Comparison of ENCODE assay signal across 20 cellular contexts in genomic region chr5:31213676-31214638, GRCh38. TPM values are rescaled to one million over a fixed set of nuclear protein-coding genes. Genes with fewer than 3 reads are reported as not detected.
DNase-seq lines count a peak whose midpoint lies in the region; ATAC-seq and TF ChIP-seq lines count a peak whose summit lies in the region.
"Had no signal": no experiment of that assay in that cellular context is flagged by ENCODE, and none has a peak within 500 bp of the region (broad histone marks: within the 10 kb centered on the region; RNA-seq: fewer than 3 reads in every experiment).

No MANE protein-coding gene starts in this region.

- H3K4me1 Mint-ChIP-seq in WTC11 (peaks cover 14% of the 10 kb centered on the region), nephron (peaks cover 10% of the 10 kb centered on the region)

- no peak for TF ChIP-seq EP300 in sigmoid colon (IDR thresholded peaks at IDR 0.05)

- H3K9me3 Mint-ChIP-seq in WTC11: no peaks in the 10 kb centered on the region
- H3K9me3 Mint-ChIP-seq in nephron: no peaks in the 10 kb centered on the region
- H3K9me3 Mint-ChIP-seq: activated T-cell treated with anti-CD3 and anti-CD28 coated beads, Interleukin-2, amount 50 U/mL, for 4 hours; H9 had no signal

- H3K27ac Mint-ChIP-seq in WTC11 (no peak overlapping the region), nephron (peak overlapping the region; percentile 96 to 98 (median 96))
- H3K27ac Mint-ChIP-seq: activated naive CD8-positive, alpha-beta T cell; effector memory CD8-positive, alpha-beta T cell had no signal

- TF ChIP-seq POLR2A in sigmoid colon (IDR thresholded peaks at IDR 0.05): no peak

- WGBS in sigmoid colon, 2 donors: 25 to 44% methylated on average over 11 of the region's 11 CpGs

- H3K27me3 Mint-ChIP-seq in WTC11 (ENCODE audit: low read depth) (no peaks in the 10 kb centered on the region), nephron (ENCODE audit: low read depth) (no peaks in the 10 kb centered on the region)
- H3K27me3 Mint-ChIP-seq: activated naive CD8-positive, alpha-beta T cell; effector memory CD8-positive, alpha-beta T cell had no signal

- H3K27ac ChIP-seq in sigmoid colon (no peak overlapping the region), A673 (ENCODE audit: low read depth, low read length, poor library complexity, severe bottlenecking) (no peak overlapping the region)
- no peak overlapping the region for H3K27ac ChIP-seq in effector memory CD4-positive, alpha-beta T cell (ENCODE audit: insufficient read depth, low read length, poor library complexity, severe bottlenecking)
- H3K27ac ChIP-seq: 22Rv1, breast epithelium, left lung, SK-N-MC had no signal

- intact Hi-C loops in sigmoid colon (cut with DNase I): no loop called here
- intact Hi-C loops in A673 (cut with micrococcal nuclease; ENCODE audit: unreplicated experiment): no loop called here

- H3K27me3 ChIP-seq in sigmoid colon (no peaks in the 10 kb centered on the region), A673 (replicated peaks; ENCODE audit: insufficient read depth, low read depth, low read length, poor library complexity) (no peaks in the 10 kb centered on the region)
- no peaks in the 10 kb centered on the region for H3K27me3 ChIP-seq in effector memory CD4-positive, alpha-beta T cell (replicated peaks; ENCODE audit: control insufficient read depth, insufficient read depth, low read length, poor library complexity, severe bottlenecking)
- H3K27me3 ChIP-seq: breast epithelium, left lung, MG63 had no signal

- POLR2A ChIA-PET in WTC11 (lab: Charles Lee): no interaction called here
- POLR2A ChIA-PET in A673 (lab: Charles Lee; ENCODE audit: low non-redundant PET): no interaction called here

- H3K4me3 Mint-ChIP-seq in WTC11 (peak overlapping the region; percentile 39), nephron (peak overlapping the region; percentile 61 to 76 (median 71))
- H3K4me3 Mint-ChIP-seq: activated naive CD8-positive, alpha-beta T cell; activated T-cell treated with anti-CD3 and anti-CD28 coated beads, Interleukin-2, amount 50 U/mL, for 4 hours; effector memory CD8-positive, alpha-beta T cell; H9 had no signal

- H3K9me3 ChIP-seq in sigmoid colon (no peaks in the 10 kb centered on the region), A673 (ENCODE audit: low read depth, low read length, poor library complexity, severe bottlenecking) (no peaks in the 10 kb centered on the region)
- no peaks in the 10 kb centered on the region for H3K9me3 ChIP-seq in effector memory CD4-positive, alpha-beta T cell (ENCODE audit: control insufficient read depth, low read length)
- H3K9me3 ChIP-seq: breast epithelium, left lung, MG63 had no signal

- DNase-seq in DMS53 (lab: John Stamatoyannopoulos, UW): peak; percentile 71
- no peak for DNase-seq in DMS53 treated with DMSO at 0.1 percent for 48 hours (lab: John Stamatoyannopoulos, UW; ENCODE audit: unreplicated experiment)
- DNase-seq in WTC11 (ENCODE audit: low spot score): no peak
- DNase-seq in sigmoid colon: no peak
- DNase-seq in EL: no peak
- no peak for DNase-seq in effector memory CD4-positive, alpha-beta T cell
- DNase-seq in A673 (ENCODE audit: low spot score): no peak
- DNase-seq: activated T-cell treated with anti-CD3 and anti-CD28 coated beads, Interleukin-2, amount 50 U/mL, for 4 hours; C1 segment of cervical spinal cord; effector memory CD8-positive, alpha-beta T cell; H9; left lung; MG63; NCI-H2171; OCI-M1 had no signal

- H3K36me3 ChIP-seq in sigmoid colon (no peaks in the 10 kb centered on the region), A673 (ENCODE audit: insufficient read depth, low read length, poor library complexity, severe bottlenecking) (no peaks in the 10 kb centered on the region)
- H3K36me3 ChIP-seq in effector memory CD4-positive, alpha-beta T cell (ENCODE audit: control insufficient read depth, insufficient read depth, low read length): no peaks in the 10 kb centered on the region
- H3K36me3 ChIP-seq: breast epithelium, left lung had no signal

- CTCF ChIA-PET in WTC11 (lab: Charles Lee) (interaction anchor here (1.0 to 1.9 kb wide), 3 partner anchors 18 to 56 kb away, joined by 3 to 10 read pairs (median 7); no protein-coding TSS in a partner anchor), A673 (lab: Charles Lee) (no interaction called here)

- H3K4me3 ChIP-seq in sigmoid colon: no peak overlapping the region
- H3K4me3 ChIP-seq in effector memory CD4-positive, alpha-beta T cell (ENCODE audit: insufficient read depth, low read depth, low read length, poor library complexity, severe bottlenecking): no peak overlapping the region
- H3K4me3 ChIP-seq in A673 (ENCODE audit: low read depth, low read length, poor library complexity, severe bottlenecking): no peak overlapping the region
- H3K4me3 ChIP-seq: breast epithelium, left lung, MG63, SK-N-MC had no signal

- H3K4me1 ChIP-seq in sigmoid colon: no peaks in the 10 kb centered on the region
- no peaks in the 10 kb centered on the region for H3K4me1 ChIP-seq in effector memory CD4-positive, alpha-beta T cell (ENCODE audit: control insufficient read depth, insufficient read depth, low read length, poor library complexity, severe bottlenecking)
- H3K4me1 ChIP-seq in A673 (ENCODE audit: insufficient read depth, low read length, poor library complexity, severe bottlenecking): no peaks in the 10 kb centered on the region
- H3K4me1 ChIP-seq: breast epithelium, left lung had no signal

- ATAC-seq in WTC11: peak; percentile 52; the same call in 1 of the 2 replicates
- ATAC-seq: activated T-cell treated with anti-CD3 and anti-CD28 coated beads, Interleukin-2, amount 50 U/mL, for 4 hours; effector memory CD8-positive, alpha-beta T cell; left lung had no signal

- TF ChIP-seq CTCF in WTC11 (IDR thresholded peaks at IDR 0.05): no peak
- TF ChIP-seq CTCF in nephron (IDR thresholded peaks at IDR 0.05; ENCODE audit: unreplicated experiment in 3 of 3): no peak
- no peak for TF ChIP-seq CTCF in sigmoid colon (IDR thresholded peaks at IDR 0.05)
- TF ChIP-seq CTCF in A673 (conservative IDR thresholded peaks at IDR 0.05; ENCODE audit: low read depth, low read length): no peak

- H3K36me3 Mint-ChIP-seq in WTC11 (no peaks in the 10 kb centered on the region), nephron (ENCODE audit: low read depth) (no peaks in the 10 kb centered on the region)
- H3K36me3 Mint-ChIP-seq: activated naive CD8-positive, alpha-beta T cell had no signal

- BruUV-seq in A673 (replicated peaks; lab: Mats Ljungman, UMichigan): no TSS peak

TF ChIP-seq in WTC11, 78 proteins besides CTCF, POLR2A, EP300 and RAD21:
- TF ChIP-seq ZNF423 (CRISPR knock-in tag; IDR thresholded peaks at IDR 0.05) (no peak), JUN (CRISPR knock-in tag; IDR thresholded peaks at IDR 0.05) (no peak), TP53 (CRISPR knock-in tag; IDR thresholded peaks at IDR 0.05) (no peak), ERG (CRISPR knock-in tag; IDR thresholded peaks at IDR 0.05) (no peak), RORB (CRISPR knock-in tag; IDR thresholded peaks at IDR 0.05) (no peak), NR1H2 (CRISPR knock-in tag; IDR thresholded peaks at IDR 0.05) (no peak), MYBL2 (CRISPR knock-in tag; IDR thresholded peaks at IDR 0.05) (no peak), ZNF396 (CRISPR knock-in tag; IDR thresholded peaks at IDR 0.05; ENCODE audit: borderline replicate concordance) (no peak), SMAD4 (CRISPR knock-in tag; IDR thresholded peaks at IDR 0.05) (no peak), HMGXB4 (CRISPR knock-in tag; IDR thresholded peaks at IDR 0.05) (no peak), NFATC4 (CRISPR knock-in tag; IDR thresholded peaks at IDR 0.05) (no peak)
TF ChIP-seq in WTC11: peak in this region for 0.

RNA-seq across cellular contexts. Expression of gene CDH6, which starts 20.5 kb away (rescaled TPM):
- total RNA-seq in WTC11 (2021) (0.87 to 2.6 TPM (median 1.1 TPM) in 3 replicates), sigmoid colon (1 to 10 TPM; 1.6 to 6.9 (median 2.2) TPM), A673 (2021) (3.6 and 4.1 TPM in 2 replicates)
- polyA plus RNA-seq in sigmoid colon: under 1 TPM in 2 of 3 donors, not detected in 1; under 0.01 to 0.64 TPM
- total RNA-seq: activated T-cell treated with anti-CD3 and anti-CD28 coated beads, Interleukin-2, amount 50 U/mL, for 4 hours had no signal
